ENCODE assay signal across 1 cellular context in the genomic region with DNA sequence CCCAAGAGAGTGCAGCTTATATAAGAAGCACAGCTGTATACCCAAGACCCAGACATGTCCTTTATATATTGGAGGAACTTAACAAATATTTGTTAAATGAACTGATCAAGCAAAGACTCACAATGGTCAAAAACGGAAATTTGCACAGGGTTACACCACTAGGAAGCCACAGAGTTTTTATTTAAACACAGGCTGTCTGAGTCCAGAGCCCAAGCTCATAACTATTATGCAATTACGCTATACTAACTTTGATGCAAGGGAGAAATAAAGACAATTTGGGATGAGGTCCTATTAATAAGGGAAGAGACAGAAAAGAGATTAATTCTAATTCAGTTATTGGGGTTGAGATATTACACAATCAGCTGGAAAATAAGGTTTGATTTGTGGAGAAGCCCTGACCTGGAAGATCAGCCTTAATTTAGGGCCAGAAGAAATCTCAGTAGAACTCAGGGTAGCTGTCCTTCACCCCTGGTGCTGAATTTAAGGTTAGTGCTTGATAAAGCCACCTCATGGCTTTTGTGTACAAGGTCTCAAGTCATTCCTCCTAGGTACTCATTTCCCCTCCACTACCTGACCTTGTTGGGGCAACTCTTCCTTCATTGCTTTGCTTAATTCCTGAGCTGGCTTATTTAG.
TF ChIP-seq lines count a peak whose summit lies in the region.

No MANE protein-coding gene starts in this region.

TF ChIP-seq in HepG2, 621 proteins besides CTCF, POLR2A, EP300 and RAD21 (continued from another document and continues in another):
- peak; percentile 63; the same call in 1 of the 2 replicates for TF ChIP-seq ZNF331 (CRISPR knock-in tag; IDR thresholded peaks at IDR 0.05)
- no peak for TF ChIP-seq ZBTB8A (CRISPR knock-in tag; IDR thresholded peaks at IDR 0.05; ENCODE audit: borderline replicate concordance, low read depth)
- TF ChIP-seq NR2F6 (IDR thresholded peaks at IDR 0.05): no peak
- no peak for TF ChIP-seq NR2F6 (CRISPR knock-in tag; IDR thresholded peaks at IDR 0.05)
- TF ChIP-seq, protein P1, sequence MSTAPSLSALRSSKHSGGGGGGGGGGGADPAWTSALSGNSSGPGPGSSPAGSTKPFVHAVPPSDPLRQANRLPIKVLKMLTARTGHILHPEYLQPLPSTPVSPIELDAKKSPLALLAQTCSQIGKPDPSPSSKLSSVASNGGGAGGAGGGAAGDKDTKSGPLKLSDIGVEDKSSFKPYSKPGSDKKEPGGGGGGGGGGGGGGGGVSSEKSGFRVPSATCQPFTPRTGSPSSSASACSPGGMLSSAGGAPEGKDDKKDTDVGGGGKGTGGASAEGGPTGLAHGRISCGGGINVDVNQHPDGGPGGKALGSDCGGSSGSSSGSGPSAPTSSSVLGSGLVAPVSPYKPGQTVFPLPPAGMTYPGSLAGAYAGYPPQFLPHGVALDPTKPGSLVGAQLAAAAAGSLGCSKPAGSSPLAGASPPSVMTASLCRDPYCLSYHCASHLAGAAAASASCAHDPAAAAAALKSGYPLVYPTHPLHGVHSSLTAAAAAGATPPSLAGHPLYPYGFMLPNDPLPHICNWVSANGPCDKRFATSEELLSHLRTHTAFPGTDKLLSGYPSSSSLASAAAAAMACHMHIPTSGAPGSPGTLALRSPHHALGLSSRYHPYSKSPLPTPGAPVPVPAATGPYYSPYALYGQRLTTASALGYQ (CRISPR knock-in tag; IDR thresholded peaks at IDR 0.05): no peak
- TF ChIP-seq RAD51 (IDR thresholded peaks at IDR 0.05; ENCODE audit: borderline replicate concordance): no peak
- TF ChIP-seq, protein P2, sequence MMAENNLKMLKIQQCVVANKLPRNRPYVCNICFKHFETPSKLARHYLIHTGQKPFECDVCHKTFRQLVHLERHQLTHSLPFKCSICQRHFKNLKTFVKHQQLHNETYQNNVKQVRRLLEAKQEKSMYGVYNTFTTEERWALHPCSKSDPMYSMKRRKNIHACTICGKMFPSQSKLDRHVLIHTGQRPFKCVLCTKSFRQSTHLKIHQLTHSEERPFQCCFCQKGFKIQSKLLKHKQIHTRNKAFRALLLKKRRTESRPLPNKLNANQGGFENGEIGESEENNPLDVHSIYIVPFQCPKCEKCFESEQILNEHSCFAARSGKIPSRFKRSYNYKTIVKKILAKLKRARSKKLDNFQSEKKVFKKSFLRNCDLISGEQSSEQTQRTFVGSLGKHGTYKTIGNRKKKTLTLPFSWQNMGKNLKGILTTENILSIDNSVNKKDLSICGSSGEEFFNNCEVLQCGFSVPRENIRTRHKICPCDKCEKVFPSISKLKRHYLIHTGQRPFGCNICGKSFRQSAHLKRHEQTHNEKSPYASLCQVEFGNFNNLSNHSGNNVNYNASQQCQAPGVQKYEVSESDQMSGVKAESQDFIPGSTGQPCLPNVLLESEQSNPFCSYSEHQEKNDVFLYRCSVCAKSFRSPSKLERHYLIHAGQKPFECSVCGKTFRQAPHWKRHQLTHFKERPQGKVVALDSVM (CRISPR knock-in tag; IDR thresholded peaks at IDR 0.05): no peak
- no peak for TF ChIP-seq ZNF10 (CRISPR knock-in tag; IDR thresholded peaks at IDR 0.05; ENCODE audit: borderline replicate concordance, low read depth)
- peak; percentile 87 for TF ChIP-seq EHMT2 (IDR thresholded peaks at IDR 0.05; ENCODE audit: borderline replicate concordance, low read depth, low read length)
- no peak for TF ChIP-seq MIER3 (CRISPR knock-in tag; IDR thresholded peaks at IDR 0.05; ENCODE audit: borderline replicate concordance)
- TF ChIP-seq ZSCAN9 (CRISPR knock-in tag; IDR thresholded peaks at IDR 0.05; ENCODE audit: borderline replicate concordance): 0 out of 2 replicates have a peak, but pooled peaks have one; percentile 56
- TF ChIP-seq ZNF615 (CRISPR knock-in tag; IDR thresholded peaks at IDR 0.05; ENCODE audit: borderline replicate concordance): 0 out of 2 replicates have a peak, but pooled peaks have one; percentile 48
- TF ChIP-seq, protein P3, sequence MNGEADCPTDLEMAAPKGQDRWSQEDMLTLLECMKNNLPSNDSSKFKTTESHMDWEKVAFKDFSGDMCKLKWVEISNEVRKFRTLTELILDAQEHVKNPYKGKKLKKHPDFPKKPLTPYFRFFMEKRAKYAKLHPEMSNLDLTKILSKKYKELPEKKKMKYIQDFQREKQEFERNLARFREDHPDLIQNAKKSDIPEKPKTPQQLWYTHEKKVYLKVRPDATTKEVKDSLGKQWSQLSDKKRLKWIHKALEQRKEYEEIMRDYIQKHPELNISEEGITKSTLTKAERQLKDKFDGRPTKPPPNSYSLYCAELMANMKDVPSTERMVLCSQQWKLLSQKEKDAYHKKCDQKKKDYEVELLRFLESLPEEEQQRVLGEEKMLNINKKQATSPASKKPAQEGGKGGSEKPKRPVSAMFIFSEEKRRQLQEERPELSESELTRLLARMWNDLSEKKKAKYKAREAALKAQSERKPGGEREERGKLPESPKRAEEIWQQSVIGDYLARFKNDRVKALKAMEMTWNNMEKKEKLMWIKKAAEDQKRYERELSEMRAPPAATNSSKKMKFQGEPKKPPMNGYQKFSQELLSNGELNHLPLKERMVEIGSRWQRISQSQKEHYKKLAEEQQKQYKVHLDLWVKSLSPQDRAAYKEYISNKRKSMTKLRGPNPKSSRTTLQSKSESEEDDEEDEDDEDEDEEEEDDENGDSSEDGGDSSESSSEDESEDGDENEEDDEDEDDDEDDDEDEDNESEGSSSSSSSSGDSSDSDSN (CRISPR knock-in tag; IDR thresholded peaks at IDR 0.05): no peak
- TF ChIP-seq NR1H2 (CRISPR knock-in tag; IDR thresholded peaks at IDR 0.05; ENCODE audit: borderline replicate concordance, low read depth): no peak
- TF ChIP-seq ZNF510 (CRISPR knock-in tag; IDR thresholded peaks at IDR 0.05; ENCODE audit: low read depth): no peak
- TF ChIP-seq RARG (CRISPR knock-in tag; IDR thresholded peaks at IDR 0.05; ENCODE audit: low read depth): no peak
- TF ChIP-seq ZNF619 (CRISPR knock-in tag; IDR thresholded peaks at IDR 0.05): no peak
- TF ChIP-seq, protein P4, sequence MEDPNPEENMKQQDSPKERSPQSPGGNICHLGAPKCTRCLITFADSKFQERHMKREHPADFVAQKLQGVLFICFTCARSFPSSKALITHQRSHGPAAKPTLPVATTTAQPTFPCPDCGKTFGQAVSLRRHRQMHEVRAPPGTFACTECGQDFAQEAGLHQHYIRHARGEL (CRISPR knock-in tag; IDR thresholded peaks at IDR 0.05): no peak
- no peak for TF ChIP-seq SCMH1 (CRISPR knock-in tag; IDR thresholded peaks at IDR 0.05; ENCODE audit: borderline replicate concordance)
- TF ChIP-seq TEAD3 (CRISPR knock-in tag; optimal IDR thresholded peaks at IDR 0.05; ENCODE audit: borderline replicate concordance): peak; percentile 23
- no peak for TF ChIP-seq FOSL1 (CRISPR knock-in tag; IDR thresholded peaks at IDR 0.05; ENCODE audit: borderline replicate concordance)
- no peak for TF ChIP-seq ZNF841 (CRISPR knock-in tag; IDR thresholded peaks at IDR 0.05; ENCODE audit: borderline replicate concordance)
- TF ChIP-seq, protein P5, sequence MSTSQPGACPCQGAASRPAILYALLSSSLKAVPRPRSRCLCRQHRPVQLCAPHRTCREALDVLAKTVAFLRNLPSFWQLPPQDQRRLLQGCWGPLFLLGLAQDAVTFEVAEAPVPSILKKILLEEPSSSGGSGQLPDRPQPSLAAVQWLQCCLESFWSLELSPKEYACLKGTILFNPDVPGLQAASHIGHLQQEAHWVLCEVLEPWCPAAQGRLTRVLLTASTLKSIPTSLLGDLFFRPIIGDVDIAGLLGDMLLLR (CRISPR knock-in tag; IDR thresholded peaks at IDR 0.05): no peak
- TF ChIP-seq, protein P6, sequence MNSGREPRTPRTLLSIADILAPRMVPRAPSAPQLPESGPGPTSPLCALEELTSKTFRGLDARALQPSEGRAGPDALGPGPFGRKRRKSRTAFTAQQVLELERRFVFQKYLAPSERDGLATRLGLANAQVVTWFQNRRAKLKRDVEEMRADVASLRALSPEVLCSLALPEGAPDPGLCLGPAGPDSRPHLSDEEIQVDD (CRISPR knock-in tag; IDR thresholded peaks at IDR 0.05; ENCODE audit: borderline replicate concordance): no peak
- TF ChIP-seq, protein P7, sequence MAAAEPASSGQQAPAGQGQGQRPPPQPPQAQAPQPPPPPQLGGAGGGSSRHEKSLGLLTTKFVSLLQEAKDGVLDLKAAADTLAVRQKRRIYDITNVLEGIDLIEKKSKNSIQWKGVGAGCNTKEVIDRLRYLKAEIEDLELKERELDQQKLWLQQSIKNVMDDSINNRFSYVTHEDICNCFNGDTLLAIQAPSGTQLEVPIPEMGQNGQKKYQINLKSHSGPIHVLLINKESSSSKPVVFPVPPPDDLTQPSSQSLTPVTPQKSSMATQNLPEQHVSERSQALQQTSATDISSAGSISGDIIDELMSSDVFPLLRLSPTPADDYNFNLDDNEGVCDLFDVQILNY (CRISPR knock-in tag; conservative IDR thresholded peaks at IDR 0.05): no peak
- no peak for TF ChIP-seq ZNF616 (CRISPR knock-in tag; IDR thresholded peaks at IDR 0.05; ENCODE audit: low read depth)
- TF ChIP-seq ZNF562 (CRISPR knock-in tag; IDR thresholded peaks at IDR 0.05; ENCODE audit: borderline replicate concordance): no peak
- peak; percentile 78 for TF ChIP-seq CEBPG (CRISPR knock-in tag; IDR thresholded peaks at IDR 0.05)
- no peak for TF ChIP-seq XBP1 (CRISPR knock-in tag; IDR thresholded peaks at IDR 0.05)
- TF ChIP-seq, protein P8, sequence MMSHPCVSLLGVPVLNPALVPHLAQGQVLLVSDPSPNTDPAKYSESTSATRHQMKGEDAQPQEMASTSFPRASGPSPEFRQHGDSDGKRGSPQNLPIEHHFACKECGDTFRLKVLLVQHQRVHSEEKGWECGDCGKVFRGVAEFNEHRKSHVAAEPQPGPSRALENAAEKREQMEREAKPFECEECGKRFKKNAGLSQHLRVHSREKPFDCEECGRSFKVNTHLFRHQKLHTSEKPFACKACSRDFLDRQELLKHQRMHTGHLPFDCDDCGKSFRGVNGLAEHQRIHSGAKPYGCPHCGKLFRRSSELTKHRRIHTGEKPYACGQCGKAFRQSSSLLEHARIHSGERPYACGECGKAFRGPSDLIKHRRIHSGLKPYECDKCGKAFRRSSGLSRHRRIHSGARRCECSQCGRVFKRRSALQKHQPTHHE (CRISPR knock-in tag; IDR thresholded peaks at IDR 0.05; ENCODE audit: borderline replicate concordance): no peak
- 0 out of 2 replicates have a peak, but pooled peaks have one; percentile 62 for TF ChIP-seq STAT5B (CRISPR knock-in tag; IDR thresholded peaks at IDR 0.05)
- TF ChIP-seq RNF2 (conservative IDR thresholded peaks at IDR 0.05; ENCODE audit: low read depth): no peak
- no peak for TF ChIP-seq ATF7 (IDR thresholded peaks at IDR 0.05)
- TF ChIP-seq ATF7 (CRISPR knock-in tag; IDR thresholded peaks at IDR 0.05): no peak
- no peak for TF ChIP-seq GPN1 (CRISPR knock-in tag; IDR thresholded peaks at IDR 0.05; ENCODE audit: borderline replicate concordance)
- no peak for TF ChIP-seq SOX13 (IDR thresholded peaks at IDR 0.05)
- TF ChIP-seq SOX13 (CRISPR knock-in tag; conservative IDR thresholded peaks at IDR 0.05 in 1 of 2, IDR thresholded peaks at IDR 0.05 in 1 of 2): peak in 1 of 2 experiments; percentile 25; a peak in 1 of 4 replicates
- TF ChIP-seq, protein P9, sequence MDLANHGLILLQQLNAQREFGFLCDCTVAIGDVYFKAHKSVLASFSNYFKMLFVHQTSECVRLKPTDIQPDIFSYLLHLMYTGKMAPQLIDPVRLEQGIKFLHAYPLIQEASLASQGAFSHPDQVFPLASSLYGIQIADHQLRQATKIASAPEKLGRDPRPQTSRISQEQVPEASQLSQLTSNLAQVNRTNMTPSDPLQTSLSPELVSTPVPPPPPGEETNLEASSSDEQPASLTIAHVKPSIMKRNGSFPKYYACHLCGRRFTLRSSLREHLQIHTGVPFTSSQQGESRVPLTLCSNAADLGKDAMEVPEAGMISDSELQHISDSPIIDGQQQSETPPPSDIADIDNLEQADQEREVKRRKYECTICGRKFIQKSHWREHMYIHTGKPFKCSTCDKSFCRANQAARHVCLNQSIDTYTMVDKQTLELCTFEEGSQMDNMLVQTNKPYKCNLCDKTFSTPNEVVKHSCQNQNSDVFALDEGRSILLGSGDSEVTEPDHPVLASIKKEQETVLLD (CRISPR knock-in tag; IDR thresholded peaks at IDR 0.05; ENCODE audit: low read depth): no peak
- no peak for TF ChIP-seq CHD4 (IDR thresholded peaks at IDR 0.05; ENCODE audit: borderline replicate concordance, low read length)
- TF ChIP-seq, protein P10, sequence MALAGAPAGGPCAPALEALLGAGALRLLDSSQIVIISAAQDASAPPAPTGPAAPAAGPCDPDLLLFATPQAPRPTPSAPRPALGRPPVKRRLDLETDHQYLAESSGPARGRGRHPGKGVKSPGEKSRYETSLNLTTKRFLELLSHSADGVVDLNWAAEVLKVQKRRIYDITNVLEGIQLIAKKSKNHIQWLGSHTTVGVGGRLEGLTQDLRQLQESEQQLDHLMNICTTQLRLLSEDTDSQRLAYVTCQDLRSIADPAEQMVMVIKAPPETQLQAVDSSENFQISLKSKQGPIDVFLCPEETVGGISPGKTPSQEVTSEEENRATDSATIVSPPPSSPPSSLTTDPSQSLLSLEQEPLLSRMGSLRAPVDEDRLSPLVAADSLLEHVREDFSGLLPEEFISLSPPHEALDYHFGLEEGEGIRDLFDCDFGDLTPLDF (CRISPR knock-in tag; IDR thresholded peaks at IDR 0.05): 0 out of 2 replicates have a peak, but pooled peaks have one; percentile 25
- TF ChIP-seq ZNF432 (CRISPR knock-in tag; IDR thresholded peaks at IDR 0.05; ENCODE audit: borderline replicate concordance): no peak
- TF ChIP-seq, protein P11, sequence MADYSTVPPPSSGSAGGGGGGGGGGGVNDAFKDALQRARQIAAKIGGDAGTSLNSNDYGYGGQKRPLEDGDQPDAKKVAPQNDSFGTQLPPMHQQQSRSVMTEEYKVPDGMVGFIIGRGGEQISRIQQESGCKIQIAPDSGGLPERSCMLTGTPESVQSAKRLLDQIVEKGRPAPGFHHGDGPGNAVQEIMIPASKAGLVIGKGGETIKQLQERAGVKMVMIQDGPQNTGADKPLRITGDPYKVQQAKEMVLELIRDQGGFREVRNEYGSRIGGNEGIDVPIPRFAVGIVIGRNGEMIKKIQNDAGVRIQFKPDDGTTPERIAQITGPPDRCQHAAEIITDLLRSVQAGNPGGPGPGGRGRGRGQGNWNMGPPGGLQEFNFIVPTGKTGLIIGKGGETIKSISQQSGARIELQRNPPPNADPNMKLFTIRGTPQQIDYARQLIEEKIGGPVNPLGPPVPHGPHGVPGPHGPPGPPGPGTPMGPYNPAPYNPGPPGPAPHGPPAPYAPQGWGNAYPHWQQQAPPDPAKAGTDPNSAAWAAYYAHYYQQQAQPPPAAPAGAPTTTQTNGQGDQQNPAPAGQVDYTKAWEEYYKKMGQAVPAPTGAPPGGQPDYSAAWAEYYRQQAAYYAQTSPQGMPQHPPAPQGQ (CRISPR knock-in tag; IDR thresholded peaks at IDR 0.05; ENCODE audit: borderline replicate concordance): no peak
- 0 out of 2 replicates have a peak, but pooled peaks have one; percentile 24 for TF ChIP-seq KDM5A (IDR thresholded peaks at IDR 0.05; ENCODE audit: borderline replicate concordance, low read length)
- no peak for TF ChIP-seq ATRX (CRISPR knock-in tag; IDR thresholded peaks at IDR 0.05; ENCODE audit: borderline replicate concordance)
- TF ChIP-seq NR3C1 (CRISPR knock-in tag; IDR thresholded peaks at IDR 0.05): no peak
- TF ChIP-seq, protein P12, sequence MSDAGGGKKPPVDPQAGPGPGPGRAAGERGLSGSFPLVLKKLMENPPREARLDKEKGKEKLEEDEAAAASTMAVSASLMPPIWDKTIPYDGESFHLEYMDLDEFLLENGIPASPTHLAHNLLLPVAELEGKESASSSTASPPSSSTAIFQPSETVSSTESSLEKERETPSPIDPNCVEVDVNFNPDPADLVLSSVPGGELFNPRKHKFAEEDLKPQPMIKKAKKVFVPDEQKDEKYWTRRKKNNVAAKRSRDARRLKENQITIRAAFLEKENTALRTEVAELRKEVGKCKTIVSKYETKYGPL (CRISPR knock-in tag; IDR thresholded peaks at IDR 0.05): peak; percentile 92
- TF ChIP-seq RFX1 (IDR thresholded peaks at IDR 0.05): no peak
- no peak for TF ChIP-seq YEATS2 (CRISPR knock-in tag; IDR thresholded peaks at IDR 0.05; ENCODE audit: borderline replicate concordance)
- no peak for TF ChIP-seq PHF5A (CRISPR knock-in tag; IDR thresholded peaks at IDR 0.05; ENCODE audit: low read depth, unreplicated experiment)
- TF ChIP-seq PITX1 (CRISPR knock-in tag; IDR thresholded peaks at IDR 0.05): peak; percentile 52
- TF ChIP-seq ZBTB42 (CRISPR knock-in tag; IDR thresholded peaks at IDR 0.05): no peak
